Comparison of ENCODE assay signal across 1 cellular context in the genomic region with DNA sequence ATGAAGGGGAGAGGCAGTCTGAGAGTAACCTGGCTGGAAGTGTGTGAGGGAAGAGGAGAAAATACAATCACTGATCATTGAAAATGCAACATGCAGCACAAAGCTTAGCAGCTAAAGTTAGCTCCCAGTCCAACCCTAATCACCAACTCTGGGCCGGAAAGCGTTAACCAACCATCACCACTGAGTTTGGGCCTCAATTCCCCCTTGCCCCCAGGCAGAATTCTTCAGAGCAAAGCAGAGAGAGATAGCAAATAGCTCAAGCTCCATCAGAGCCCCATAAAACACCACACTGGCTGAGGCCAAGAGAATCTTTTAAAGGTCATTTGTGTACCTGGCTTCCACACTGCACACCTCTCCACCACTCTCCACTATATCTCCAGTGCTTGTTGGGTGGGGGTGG.
TF ChIP-seq lines count a peak whose summit lies in the region.

No MANE protein-coding gene starts in this region.

TF ChIP-seq in GM23338, 12 proteins besides CTCF, POLR2A, EP300 and RAD21 (continued from another document):
- TF ChIP-seq, protein P1, sequence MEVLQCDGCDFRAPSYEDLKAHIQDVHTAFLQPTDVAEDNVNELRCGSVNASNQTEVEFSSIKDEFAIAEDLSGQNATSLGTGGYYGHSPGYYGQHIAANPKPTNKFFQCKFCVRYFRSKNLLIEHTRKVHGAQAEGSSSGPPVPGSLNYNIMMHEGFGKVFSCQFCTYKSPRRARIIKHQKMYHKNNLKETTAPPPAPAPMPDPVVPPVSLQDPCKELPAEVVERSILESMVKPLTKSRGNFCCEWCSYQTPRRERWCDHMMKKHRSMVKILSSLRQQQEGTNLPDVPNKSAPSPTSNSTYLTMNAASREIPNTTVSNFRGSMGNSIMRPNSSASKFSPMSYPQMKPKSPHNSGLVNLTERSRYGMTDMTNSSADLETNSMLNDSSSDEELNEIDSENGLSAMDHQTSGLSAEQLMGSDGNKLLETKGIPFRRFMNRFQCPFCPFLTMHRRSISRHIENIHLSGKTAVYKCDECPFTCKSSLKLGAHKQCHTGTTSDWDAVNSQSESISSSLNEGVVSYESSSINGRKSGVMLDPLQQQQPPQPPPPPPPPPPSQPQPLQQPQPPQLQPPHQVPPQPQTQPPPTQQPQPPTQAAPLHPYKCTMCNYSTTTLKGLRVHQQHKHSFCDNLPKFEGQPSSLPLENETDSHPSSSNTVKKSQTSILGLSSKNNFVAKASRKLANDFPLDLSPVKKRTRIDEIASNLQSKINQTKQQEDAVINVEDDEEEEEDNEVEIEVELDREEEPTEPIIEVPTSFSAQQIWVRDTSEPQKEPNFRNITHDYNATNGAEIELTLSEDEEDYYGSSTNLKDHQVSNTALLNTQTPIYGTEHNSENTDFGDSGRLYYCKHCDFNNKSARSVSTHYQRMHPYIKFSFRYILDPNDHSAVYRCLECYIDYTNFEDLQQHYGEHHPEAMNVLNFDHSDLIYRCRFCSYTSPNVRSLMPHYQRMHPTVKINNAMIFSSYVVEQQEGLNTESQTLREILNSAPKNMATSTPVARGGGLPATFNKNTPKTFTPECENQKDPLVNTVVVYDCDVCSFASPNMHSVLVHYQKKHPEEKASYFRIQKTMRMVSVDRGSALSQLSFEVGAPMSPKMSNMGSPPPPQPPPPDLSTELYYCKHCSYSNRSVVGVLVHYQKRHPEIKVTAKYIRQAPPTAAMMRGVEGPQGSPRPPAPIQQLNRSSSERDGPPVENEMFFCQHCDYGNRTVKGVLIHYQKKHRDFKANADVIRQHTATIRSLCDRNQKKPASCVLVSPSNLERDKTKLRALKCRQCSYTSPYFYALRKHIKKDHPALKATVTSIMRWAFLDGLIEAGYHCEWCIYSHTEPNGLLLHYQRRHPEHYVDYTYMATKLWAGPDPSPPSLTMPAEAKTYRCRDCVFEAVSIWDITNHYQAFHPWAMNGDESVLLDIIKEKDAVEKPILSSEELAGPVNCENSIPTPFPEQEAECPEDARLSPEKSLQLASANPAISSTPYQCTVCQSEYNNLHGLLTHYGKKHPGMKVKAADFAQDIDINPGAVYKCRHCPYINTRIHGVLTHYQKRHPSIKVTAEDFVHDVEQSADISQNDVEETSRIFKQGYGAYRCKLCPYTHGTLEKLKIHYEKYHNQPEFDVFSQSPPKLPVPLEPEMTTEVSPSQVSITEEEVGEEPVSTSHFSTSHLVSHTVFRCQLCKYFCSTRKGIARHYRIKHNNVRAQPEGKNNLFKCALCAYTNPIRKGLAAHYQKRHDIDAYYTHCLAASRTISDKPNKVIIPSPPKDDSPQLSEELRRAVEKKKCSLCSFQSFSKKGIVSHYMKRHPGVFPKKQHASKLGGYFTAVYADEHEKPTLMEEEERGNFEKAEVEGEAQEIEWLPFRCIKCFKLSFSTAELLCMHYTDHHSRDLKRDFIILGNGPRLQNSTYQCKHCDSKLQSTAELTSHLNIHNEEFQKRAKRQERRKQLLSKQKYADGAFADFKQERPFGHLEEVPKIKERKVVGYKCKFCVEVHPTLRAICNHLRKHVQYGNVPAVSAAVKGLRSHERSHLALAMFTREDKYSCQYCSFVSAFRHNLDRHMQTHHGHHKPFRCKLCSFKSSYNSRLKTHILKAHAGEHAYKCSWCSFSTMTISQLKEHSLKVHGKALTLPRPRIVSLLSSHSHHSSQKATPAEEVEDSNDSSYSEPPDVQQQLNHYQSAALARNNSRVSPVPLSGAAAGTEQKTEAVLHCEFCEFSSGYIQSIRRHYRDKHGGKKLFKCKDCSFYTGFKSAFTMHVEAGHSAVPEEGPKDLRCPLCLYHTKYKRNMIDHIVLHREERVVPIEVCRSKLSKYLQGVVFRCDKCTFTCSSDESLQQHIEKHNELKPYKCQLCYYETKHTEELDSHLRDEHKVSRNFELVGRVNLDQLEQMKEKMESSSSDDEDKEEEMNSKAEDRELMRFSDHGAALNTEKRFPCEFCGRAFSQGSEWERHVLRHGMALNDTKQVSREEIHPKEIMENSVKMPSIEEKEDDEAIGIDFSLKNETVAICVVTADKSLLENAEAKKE (CRISPR knock-in tag; IDR thresholded peaks at IDR 0.05): no peak
